8 cellular contexts compared by ENCODE assay signal in genomic region chrX:21838937-21839333, GRCh38. TPM values are rescaled to one million over a fixed set of nuclear protein-coding genes. Genes with fewer than 3 reads are reported as not detected.
DNase-seq lines count a peak whose midpoint lies in the region; ATAC-seq, FAIRE-seq and TF ChIP-seq lines count a peak whose summit lies in the region.

No MANE protein-coding gene starts in this region.

- peak overlapping the region; percentile 69 for H2AFZ ChIP-seq in MM.1S (ENCODE audit: low read length)
- H2AFZ ChIP-seq in HepG2 (ENCODE audit: low read length): no peak overlapping the region

- POLR2A ChIA-PET in HepG2 (lab: Yijun Ruan, JAX): interaction anchor here (1.5 to 2.9 kb wide), 3 partner anchors 26 to 68 kb away, joined by 3 to 18 read pairs (median 5); no protein-coding TSS in a partner anchor

- WGBS in body of pancreas, 2 donors: 0% methylated on average over 4 of the region's 4 CpGs
- WGBS in HepG2 (ENCODE audit: low lambda C conversion rate): 2% methylated on average over 4 of the region's 4 CpGs

- H3K9ac ChIP-seq in MM.1S (ENCODE audit: low read length) (peak overlapping the region; percentile 92), HepG2 (ENCODE audit: insufficient read depth, low read depth, low read length) (peak overlapping the region; percentile 90)

- TF ChIP-seq POLR2A in body of pancreas (IDR thresholded peaks at IDR 0.05): no peak
- TF ChIP-seq POLR2A in HepG2 (IDR thresholded peaks at IDR 0.05; ENCODE audit: insufficient read depth in 1 of 2, low read depth in 2 of 2, low read length in 2 of 2): no peak

- H3K4me1 ChIP-seq in MM.1S (ENCODE audit: low read length) (no peaks in the 10 kb centered on the region), body of pancreas (peaks cover 21% of the 10 kb centered on the region), HepG2 (ENCODE audit: insufficient read depth, low read length) (peaks cover 31% of the 10 kb centered on the region), tibial artery (peaks cover 0 to 15% (median 0%) of the 10 kb centered on the region in 4 donors)

- H3K79me2 ChIP-seq in MM.1S (ENCODE audit: low read length) (peaks cover 13% of the 10 kb centered on the region), HepG2 (ENCODE audit: insufficient read depth, low read length) (peaks cover 10% of the 10 kb centered on the region)

- ATAC-seq in Right ventricle myocardium inferior (peak; percentile 17), left cardiac atrium (no peak), body of pancreas (peak; percentile 51), HepG2 (no peak)

- H3F3A ChIP-seq in MM.1S (ENCODE audit: insufficient read depth, low read length): no peaks in the 10 kb centered on the region

- H3K4me3 ChIP-seq in MM.1S (ENCODE audit: low read length) (peak overlapping the region; percentile 73), body of pancreas (peak overlapping the region; percentile 31 to 56), HepG2 (replicated peaks in 1 of 3; ENCODE audit: insufficient read depth in 1 of 3, low read depth in 2 of 3, low read length in 3 of 3) (peak overlapping the region; percentile 74 to 87 (median 83); a peak in 5 of 6 replicates), tibial artery (peak overlapping the region; percentile 78 to 84)

- H3K4me2 ChIP-seq in MM.1S (ENCODE audit: low read depth, low read length): peak overlapping the region; percentile 54; the same call in 1 of the 2 replicates
- peak overlapping the region; percentile 42 for H3K4me2 ChIP-seq in HepG2 (ENCODE audit: low read depth, low read length)

- no peaks in the 10 kb centered on the region for H3K9me2 ChIP-seq in MM.1S (replicated peaks; ENCODE audit: insufficient read depth, low read length)

- TF ChIP-seq CTCF in MM.1S (IDR thresholded peaks at IDR 0.05; ENCODE audit: low read length) (no peak), body of pancreas (IDR thresholded peaks at IDR 0.05) (no peak), HepG2 (CRISPR knock-in tag; IDR thresholded peaks at IDR 0.05) (no peak), tibial artery (IDR thresholded peaks at IDR 0.05) (no peak)

- FAIRE-seq in HepG2 (lab: Jason Lieb, UNC): no peak

- intact Hi-C loops in Right ventricle myocardium inferior (cut with DNase I) (loop anchor here (1.0 to 5.0 kb wide), 2 partner anchors 82 to 103 kb away; partner anchors contain the start of gene SMS), left cardiac atrium (cut with DNase I) (loop anchor here in 1 of 2 donors (5.0 kb wide), 1 partner anchor 82 kb away; the partner anchor contains the start of gene SMPX), body of pancreas (cut with DNase I) (no loop called here), HepG2 (cut with micrococcal nuclease; ENCODE audit: unreplicated experiment) (loop anchor here (10.0 kb wide), 2 partner anchors 106 to 136 kb away; partner anchors contain the start of gene SMS), tibial artery (cut with DNase I; ENCODE audit: low total_unique reads) (loop anchor here (10.0 kb wide), 1 partner anchor 136 kb away; no protein-coding TSS in a partner anchor)

- no peaks in the 10 kb centered on the region for H4K20me1 ChIP-seq in MM.1S (ENCODE audit: insufficient read depth, low read length)
- H4K20me1 ChIP-seq in HepG2 (ENCODE audit: insufficient read depth, low read length): no peaks in the 10 kb centered on the region

- no peak for TF ChIP-seq EP300 in HepG2 (IDR thresholded peaks at IDR 0.05; ENCODE audit: low read depth in 2 of 2, low read length in 2 of 2)
- no peak for TF ChIP-seq EP300 in HepG2 (CRISPR knock-in tag; IDR thresholded peaks at IDR 0.05; ENCODE audit: borderline replicate concordance)

- H3K27ac ChIP-seq in MM.1S (ENCODE audit: low read length): no peak overlapping the region; the same call in 1 of the 2 replicates
- peak overlapping the region; percentile 40 to 82 (median 79) for H3K27ac ChIP-seq in body of pancreas
- peak overlapping the region; percentile 59 for H3K27ac ChIP-seq in HepG2 (ENCODE audit: extremely low read length, insufficient read depth, low read length)
- peak overlapping the region; percentile 83 to 91 for H3K27ac ChIP-seq in tibial artery

- no peaks in the 10 kb centered on the region for H3K36me3 ChIP-seq in MM.1S (replicated peaks; ENCODE audit: insufficient read depth, low read length)
- no peaks in the 10 kb centered on the region for H3K36me3 ChIP-seq in body of pancreas (replicated peaks in 1 of 2; ENCODE audit: insufficient read depth in 1 of 2, low read depth in 2 of 2)
- no peaks in the 10 kb centered on the region for H3K36me3 ChIP-seq in HepG2 (replicated peaks in 1 of 2; ENCODE audit: control insufficient read depth in 1 of 2, insufficient read depth in 2 of 2, low read length in 2 of 2)
- H3K36me3 ChIP-seq in tibial artery: no peaks in the 10 kb centered on the region

- in situ Hi-C loops in HepG2 (cut with HindIII; ENCODE audit: extremely low pct_ligation_motif_present, low pct_unique_long_range_greater_than_20kb): no loop called here

- DNase-seq in Right ventricle myocardium inferior (ENCODE audit: missing footprints) (no peak), left cardiac atrium (no peak), MM.1S (peak; percentile 36), body of pancreas (peak in 1 of 4 donors; percentile 2), HepG2 (ENCODE audit: low spot score) (peak; percentile 1), tibial artery (no peak), epidermal melanocyte (ENCODE audit: insufficient read length, low spot score) (no peak), occipital lobe (lab: John Stamatoyannopoulos, UW) (no peak)

- TSS peak; percentile 89 for BruUV-seq in HepG2 (replicated peaks; lab: Mats Ljungman, UMichigan)

- no peaks in the 10 kb centered on the region for H3K9me3 ChIP-seq in MM.1S (replicated peaks; ENCODE audit: insufficient read depth, low read length)
- no peaks in the 10 kb centered on the region for H3K9me3 ChIP-seq in body of pancreas
- H3K9me3 ChIP-seq in HepG2 (ENCODE audit: low read length): no peaks in the 10 kb centered on the region
- no peaks in the 10 kb centered on the region for H3K9me3 ChIP-seq in tibial artery

- CTCF ChIA-PET in HepG2 (lab: Yijun Ruan, JAX; ENCODE audit: low intra/inter-chr PET ratio, low total read pairs): no interaction called here

- no peak for TF ChIP-seq RAD21 in HepG2 (CRISPR knock-in tag; IDR thresholded peaks at IDR 0.05)

- H3K27me3 ChIP-seq in MM.1S (replicated peaks; ENCODE audit: insufficient read depth, low read length): no peaks in the 10 kb centered on the region
- H3K27me3 ChIP-seq in body of pancreas: no peaks in the 10 kb centered on the region
- no peaks in the 10 kb centered on the region for H3K27me3 ChIP-seq in HepG2 (ENCODE audit: control insufficient read depth in 1 of 2, insufficient read depth in 2 of 2, low read length in 2 of 2)
- no peaks in the 10 kb centered on the region for H3K27me3 ChIP-seq in tibial artery

RNA-seq across cellular contexts. Expression of gene MBTPS2, which starts 0.5 kb away (rescaled TPM):
- total RNA-seq in Right ventricle myocardium inferior (8.3 TPM), left cardiac atrium (10 to 100 TPM in 1 of 2 donors, 1 to 10 TPM in 1; 8.8 to 12.5 TPM), body of pancreas (1 to 10 TPM; 4.3 to 6.7 TPM), HepG2 (2016; rRNA removed; fragmentation: Illumina TruSeq; extraction: Trizol) (5.7 and 7.7 TPM in 2 replicates), occipital lobe (11.4 TPM)
- 0.88 and 1.1 TPM in 2 replicates for total RNA-seq in HepG2 (2016; cell fraction: cytosol; rRNA removed; fragmentation: Illumina TruSeq; extraction: Trizol; ENCODE audit: low read depth)
- total RNA-seq in HepG2 (2016; cell fraction: insoluble cytoplasmic fraction; rRNA removed; fragmentation: Illumina TruSeq; extraction: Trizol): 5.2 and 7.9 TPM in 2 replicates
- 4.5 and 6.1 TPM in 2 replicates for total RNA-seq in HepG2 (2016; cell fraction: membrane; rRNA removed; fragmentation: Illumina TruSeq; extraction: Trizol)
- 13.8 and 14.9 TPM in 2 replicates for total RNA-seq in HepG2 (2016; cell fraction: nucleus; rRNA removed; fragmentation: Illumina TruSeq; extraction: Trizol)
- polyA plus RNA-seq in HepG2 (2011; rRNA removed): 12.4 and 14.4 TPM in 2 replicates
- 7.6 and 10.4 TPM in 2 replicates for polyA plus RNA-seq in HepG2 (2011; cell fraction: cytosol; rRNA removed)
- 3.3 and 4.7 TPM in 2 replicates for polyA plus RNA-seq in HepG2 (2011; cell fraction: nucleus; rRNA removed)
- polyA plus RNA-seq in HepG2 (2012): 10.5 and 14.8 TPM in 2 replicates
- 0.78 and 0.94 TPM in 2 replicates for polyA plus RNA-seq in HepG2 (2016; cell fraction: cytosol; fragmentation: Illumina TruSeq; extraction: Trizol; ENCODE audit: low read depth)
- 8.2 and 9.5 TPM in 2 replicates for polyA plus RNA-seq in HepG2 (2016; cell fraction: insoluble cytoplasmic fraction; fragmentation: Illumina TruSeq; extraction: Trizol; ENCODE audit: low read depth)
- 2.7 and 2.8 TPM in 2 replicates for polyA plus RNA-seq in HepG2 (2016; cell fraction: membrane; fragmentation: Illumina TruSeq; extraction: Trizol; ENCODE audit: low read depth)
- 14.7 and 15.7 TPM in 2 replicates for polyA plus RNA-seq in HepG2 (2016; cell fraction: nucleus; fragmentation: Illumina TruSeq; extraction: Trizol; ENCODE audit: insufficient read depth, low read depth)
- 26.4 and 51.1 TPM in 2 replicates for polyA minus RNA-seq in HepG2 (2011; rRNA and poly(A)+ RNA removed; ENCODE audit: low replicate concordance)
- polyA minus RNA-seq in HepG2 (2011; cell fraction: cytosol; rRNA and poly(A)+ RNA removed): 13.5 and 15.2 TPM in 2 replicates
- polyA minus RNA-seq in HepG2 (2011; cell fraction: nucleus; rRNA and poly(A)+ RNA removed): 14.0 and 18.4 TPM in 2 replicates

RNA-seq across cellular contexts. Expression of gene YY2, which starts 16.9 kb away (rescaled TPM):
- 0.46 TPM for total RNA-seq in Right ventricle myocardium inferior
- under 1 TPM; 0.35 to 0.79 TPM for total RNA-seq in left cardiac atrium
- 1 to 10 TPM; 3.9 to 4.9 TPM for total RNA-seq in body of pancreas
- total RNA-seq in HepG2 (2016; rRNA removed; fragmentation: Illumina TruSeq; extraction: Trizol): 0.31 and 0.44 TPM in 2 replicates
- total RNA-seq in HepG2 (2016; cell fraction: cytosol; rRNA removed; fragmentation: Illumina TruSeq; extraction: Trizol; ENCODE audit: low read depth): not detected in 2 replicates
- total RNA-seq in HepG2 (2016; cell fraction: insoluble cytoplasmic fraction; rRNA removed; fragmentation: Illumina TruSeq; extraction: Trizol): 0.12 and 0.24 TPM in 2 replicates
- 0.17 and 0.28 TPM in 2 replicates for total RNA-seq in HepG2 (2016; cell fraction: membrane; rRNA removed; fragmentation: Illumina TruSeq; extraction: Trizol)
- 1.3 and 1.8 TPM in 2 replicates for total RNA-seq in HepG2 (2016; cell fraction: nucleus; rRNA removed; fragmentation: Illumina TruSeq; extraction: Trizol)
- 0.34 and 0.47 TPM in 2 replicates for polyA plus RNA-seq in HepG2 (2011; rRNA removed)
- 0.15 and 0.28 TPM in 2 replicates for polyA plus RNA-seq in HepG2 (2011; cell fraction: cytosol; rRNA removed)
- polyA plus RNA-seq in HepG2 (2011; cell fraction: nucleus; rRNA removed): 0.79 and 0.99 TPM in 2 replicates
- 0.51 and 1.0 TPM in 2 replicates for polyA plus RNA-seq in HepG2 (2012)
- 0.05 TPM in 1 of 2 replicates, not detected in the other for polyA plus RNA-seq in HepG2 (2016; cell fraction: cytosol; fragmentation: Illumina TruSeq; extraction: Trizol; ENCODE audit: low read depth)
- polyA plus RNA-seq in HepG2 (2016; cell fraction: insoluble cytoplasmic fraction; fragmentation: Illumina TruSeq; extraction: Trizol; ENCODE audit: low read depth): 0.60 and 0.61 TPM in 2 replicates
- polyA plus RNA-seq in HepG2 (2016; cell fraction: membrane; fragmentation: Illumina TruSeq; extraction: Trizol; ENCODE audit: low read depth): 0.06 and 0.15 TPM in 2 replicates
- polyA plus RNA-seq in HepG2 (2016; cell fraction: nucleus; fragmentation: Illumina TruSeq; extraction: Trizol; ENCODE audit: insufficient read depth, low read depth): 2.9 TPM in 2 replicates
- polyA minus RNA-seq in HepG2 (2011; rRNA and poly(A)+ RNA removed; ENCODE audit: low replicate concordance): 1.0 and 4.0 TPM in 2 replicates
- 0.30 TPM in 1 of 2 replicates, not detected in the other for polyA minus RNA-seq in HepG2 (2011; cell fraction: cytosol; rRNA and poly(A)+ RNA removed)
- 2.7 and 2.8 TPM in 2 replicates for polyA minus RNA-seq in HepG2 (2011; cell fraction: nucleus; rRNA and poly(A)+ RNA removed)
- 0.94 TPM for total RNA-seq in occipital lobe

Comparison
In these comparisons a context has a peak if more than half of its experiments do, and no peak if none do; other contexts are left out.
1. ATAC-seq: peak in Right ventricle myocardium inferior (single experiment) and body of pancreas (single experiment); none in left cardiac atrium (0 of 2) and HepG2 (single experiment).
2. DNase-seq: peak in MM.1S (single experiment) and HepG2 (single experiment); none in Right ventricle myocardium inferior (single experiment), left cardiac atrium (single experiment), tibial artery (0 of 2), epidermal melanocyte (single experiment) and occipital lobe (single experiment).
3. Peak in every context shown above with its lines, with median percentiles within 50 percentile points of each other: H3K4me3 ChIP-seq.